ENCODE assay signal across 12 cellular contexts in the genomic region with DNA sequence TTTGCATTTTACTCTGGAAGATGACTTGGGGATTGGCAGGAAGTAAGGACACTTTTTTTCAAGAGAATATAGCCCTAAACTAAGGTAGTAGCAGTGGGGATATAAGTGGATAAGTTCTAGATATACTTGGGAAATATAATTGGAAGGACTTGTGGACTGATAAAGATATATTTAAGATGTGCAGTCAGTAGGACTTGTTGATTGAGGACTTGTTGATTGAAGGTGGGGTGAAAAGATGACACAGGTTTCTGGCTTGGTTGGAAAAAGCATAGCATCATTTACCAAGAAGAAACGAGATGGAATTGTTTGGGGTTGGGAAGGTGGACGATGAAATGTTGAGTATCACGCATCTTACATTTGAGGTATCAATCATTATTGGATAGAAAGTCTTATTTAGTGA. TPM values are rescaled to one million over a fixed set of nuclear protein-coding genes. Genes with fewer than 3 reads are reported as not detected.
A peak's percentile ranks its signal among the peaks of the same experiment; 100 is the strongest.
DNase-seq lines count a peak whose midpoint lies in the region; ATAC-seq and TF ChIP-seq lines count a peak whose summit lies in the region.
"Had no signal": no experiment of that assay in that cellular context is flagged by ENCODE, and none has a peak within 500 bp of the region (broad histone marks: within the 10 kb centered on the region; RNA-seq: fewer than 3 reads in every experiment).

No MANE protein-coding gene starts in this region.

- TF ChIP-seq CTCF in right atrium auricular region (IDR thresholded peaks at IDR 0.05): no peak

- intact Hi-C loops in Right ventricle myocardium superior (cut with DNase I): loop anchor here (10.0 kb wide), 1 partner anchor 139 kb away; a partner anchor contains a TSS

- H2AK5ac ChIP-seq in trophoblast cell (ENCODE audit: low read length): no peak overlapping the region

- H3K36me3 ChIP-seq in right atrium auricular region (peaks cover 41% of the 10 kb centered on the region), duodenal mucosa (ENCODE audit: control insufficient read depth in 1 of 2, insufficient read depth in 2 of 2, low read length in 2 of 2) (peaks cover 47 to 59% of the 10 kb centered on the region in 2 donors), trophoblast cell (ENCODE audit: control insufficient read depth in 1 of 2, insufficient read depth in 2 of 2, low read length in 2 of 2) (peaks cover 31 to 51% of the 10 kb centered on the region in 2 experiments)

- peaks cover 14% of the 10 kb centered on the region for H3K79me1 ChIP-seq in trophoblast cell (ENCODE audit: low read length)

- H2BK12ac ChIP-seq in trophoblast cell (ENCODE audit: low read length): no peak overlapping the region

- 100% methylated on average over 2 of the region's 3 CpGs for WGBS in trophoblast cell (ENCODE audit: extremely low coverage, insufficient coverage, insufficient read length)

- H2BK120ac ChIP-seq in trophoblast cell (ENCODE audit: insufficient read depth, low read length, poor library complexity): no peak overlapping the region

- no peak overlapping the region for H2BK5ac ChIP-seq in trophoblast cell (ENCODE audit: low read depth, low read length, poor library complexity)

- peaks cover 9% of the 10 kb centered on the region for H3K79me2 ChIP-seq in trophoblast cell (ENCODE audit: control insufficient read depth, insufficient read depth, low read length, poor library complexity)

- H4K8ac ChIP-seq in trophoblast cell (ENCODE audit: low read depth, low read length): no peak overlapping the region

- no peak overlapping the region for H3K23ac ChIP-seq in trophoblast cell (ENCODE audit: low read length)

- no peak overlapping the region for H3K18ac ChIP-seq in trophoblast cell (ENCODE audit: low read length)

- H3K27me3 ChIP-seq in right atrium auricular region (no peaks in the 10 kb centered on the region), duodenal mucosa (ENCODE audit: control insufficient read depth in 1 of 2, insufficient read depth in 2 of 2, low read length in 2 of 2) (no peaks in the 10 kb centered on the region), trophoblast cell (ENCODE audit: insufficient read depth, low read length) (no peaks in the 10 kb centered on the region)

- H3K9ac ChIP-seq in duodenal mucosa (ENCODE audit: low read depth in 1 of 2, low read length in 2 of 2) (peak overlapping the region in 1 of 2 donors; percentile 98), trophoblast cell (ENCODE audit: low read length) (no peak overlapping the region)

- ATAC-seq in Right ventricle myocardium superior (ENCODE audit: poor library complexity): no peak
- no peak for ATAC-seq in HG02588 (IDR thresholded peaks at IDR 0.05; ENCODE audit: unreplicated experiment)

- H4K12ac ChIP-seq in trophoblast cell (ENCODE audit: low read depth, low read length): no peak overlapping the region

- no peak overlapping the region for H3K4me3 ChIP-seq in right atrium auricular region
- H3K4me3 ChIP-seq in duodenal mucosa (ENCODE audit: low read depth in 1 of 2, low read length in 2 of 2): peak overlapping the region in 1 of 2 donors; percentile 88
- no peak overlapping the region for H3K4me3 ChIP-seq in trophoblast cell (ENCODE audit: low read depth, low read length)

- no peak overlapping the region for H3K4ac ChIP-seq in trophoblast cell (ENCODE audit: low read depth, low read length)

- no peak overlapping the region for H3K14ac ChIP-seq in trophoblast cell (ENCODE audit: low read length)

- H3K4me1 ChIP-seq in right atrium auricular region (peaks cover 0 to 51% of the 10 kb centered on the region in 2 donors), duodenal mucosa (ENCODE audit: control insufficient read depth in 1 of 2, insufficient read depth in 2 of 2, low read length in 2 of 2) (peaks cover 35 to 44% of the 10 kb centered on the region in 2 donors), trophoblast cell (ENCODE audit: control insufficient read depth in 1 of 2, insufficient read depth in 2 of 2, low read length in 2 of 2) (peaks cover 4 to 12% of the 10 kb centered on the region in 2 experiments)

- DNase-seq in right atrium auricular region (ENCODE audit: low spot score) (no peak), Right ventricle myocardium superior (no peak), trophoblast cell (no peak), C1 segment of cervical spinal cord (lab: John Stamatoyannopoulos, UW) (no peak), NCI-H1092 (lab: John Stamatoyannopoulos, UW) (no peak), SIG-M5 (lab: John Stamatoyannopoulos, UW) (no peak)
- DNase-seq: activated CD4-positive, alpha-beta memory T cell treated with anti-CD3 and anti-CD28 coated beads for 36 hours; central memory CD4-positive, alpha-beta T cell; NCI-H1092 treated with DMSO at 0.1 percent for 48 hours; NCI-H446 had no signal

- H3K9me3 ChIP-seq in right atrium auricular region (no peaks in the 10 kb centered on the region), duodenal mucosa (ENCODE audit: control insufficient read depth in 1 of 2, low read length in 2 of 2) (no peaks in the 10 kb centered on the region), trophoblast cell (ENCODE audit: insufficient read depth, low read depth, low read length) (no peaks in the 10 kb centered on the region)

- no peak overlapping the region for H4K91ac ChIP-seq in trophoblast cell (ENCODE audit: low read depth, low read length)

- no peak overlapping the region for H2AFZ ChIP-seq in trophoblast cell (ENCODE audit: insufficient read depth, low read length, poor library complexity)

- peak overlapping the region; percentile 65 for H3K4me2 ChIP-seq in trophoblast cell (ENCODE audit: low read length)

- H3K27ac ChIP-seq in right atrium auricular region (peak overlapping the region; percentile 97), duodenal mucosa (ENCODE audit: low read depth, low read length) (peak overlapping the region; percentile 99), trophoblast cell (ENCODE audit: low read depth, low read length) (no peak overlapping the region)

RNA-seq across cellular contexts. Expression of a gene that starts 1.5 kb away (rescaled TPM):
- total RNA-seq in right atrium auricular region (10 to 100 TPM; 26.6 to 54.0 TPM), Right ventricle myocardium superior (83.6 TPM)
- polyA plus RNA-seq in trophoblast cell (2013): 182 and 188 TPM in 2 replicates

RNA-seq across cellular contexts. Expression of a gene that starts 5.7 kb away (rescaled TPM):
- 10 to 100 TPM; 48.8 to 83.1 TPM for total RNA-seq in right atrium auricular region
- 71.5 TPM for total RNA-seq in Right ventricle myocardium superior
- 116 and 121 TPM in 2 replicates for polyA plus RNA-seq in trophoblast cell (2013)

RNA-seq across cellular contexts. Expression of a gene that starts 9.9 kb away (rescaled TPM):
- total RNA-seq in right atrium auricular region: 100 to 1,000 TPM; 142 to 193 TPM
- 191 TPM for total RNA-seq in Right ventricle myocardium superior
- 231 and 245 TPM in 2 replicates for polyA plus RNA-seq in trophoblast cell (2013)

RNA-seq across cellular contexts. Expression of a gene that starts 10.1 kb away (rescaled TPM):
- total RNA-seq in right atrium auricular region (10 to 100 TPM in 1 of 2 donors, 1 to 10 TPM in 1; 9.7 to 12.2 TPM), Right ventricle myocardium superior (19.8 TPM)
- polyA plus RNA-seq in trophoblast cell (2013): 21.8 and 22.0 TPM in 2 replicates

RNA-seq across cellular contexts. Expression of a gene that starts 42.1 kb away (rescaled TPM):
- total RNA-seq in right atrium auricular region: 10 to 100 TPM in 1 of 2 donors, 1 to 10 TPM in 1; 9.3 to 23.0 TPM
- 9.6 TPM for total RNA-seq in Right ventricle myocardium superior
- polyA plus RNA-seq in trophoblast cell (2013): 1.7 and 1.9 TPM in 2 replicates
